Comparison of ENCODE assay signal across 11 cellular contexts in genomic region chr13:46728777-46729176, GRCh38.
DNase-seq lines count a peak whose midpoint lies in the region; ATAC-seq, FAIRE-seq and TF ChIP-seq lines count a peak whose summit lies in the region.
"Had no signal": no experiment of that assay in that cellular context is flagged by ENCODE, and none has a peak within 500 bp of the region (broad histone marks: within the 10 kb centered on the region; RNA-seq: fewer than 3 reads in every experiment).

No MANE protein-coding gene starts in this region.

- H3K9me3 ChIP-seq in mucosa of descending colon: no peaks in the 10 kb centered on the region
- no peaks in the 10 kb centered on the region for H3K9me3 ChIP-seq in MG63
- H3K9me3 ChIP-seq: right atrium auricular region, thoracic aorta had no signal

- no peaks in the 10 kb centered on the region for H3K27me3 ChIP-seq in MG63
- H3K27me3 ChIP-seq: right atrium auricular region had no signal

- TF ChIP-seq CTCF in D721Med (IDR thresholded peaks at IDR 0.05; ENCODE audit: insufficient read depth, missing control alignments) (peak; percentile 20), mucosa of descending colon (IDR thresholded peaks at IDR 0.05) (no peak), progenitor cell of endocrine pancreas (IDR thresholded peaks at IDR 0.05; ENCODE audit: unreplicated experiment) (no peak)

- no peak for FAIRE-seq in D721Med (lab: Jason Lieb, UNC)

- no peak overlapping the region for H3K27ac Mint-ChIP-seq in progenitor cell of endocrine pancreas

- H3K9me3 Mint-ChIP-seq in progenitor cell of endocrine pancreas (ENCODE audit: low read depth): no peaks in the 10 kb centered on the region

- no peaks in the 10 kb centered on the region for H3K4me1 ChIP-seq in mucosa of descending colon (ENCODE audit: low read depth)
- H3K4me1 ChIP-seq: right atrium auricular region had no signal

- DNase-seq in D721Med (ENCODE audit: insufficient read length, low spot score) (no peak), SK-MEL-5 (ENCODE audit: low read depth, low spot score) (peak; percentile 71), iris pigment epithelial cell (ENCODE audit: low read depth) (peak; percentile 15), COR-L47 (lab: John Stamatoyannopoulos, UW) (no peak), mucosa of descending colon (no peak), progenitor cell of endocrine pancreas (ENCODE audit: low spot score, unreplicated experiment) (no peak), MG63 (no peak)

- intact Hi-C loops in mucosa of descending colon (cut with DNase I, micrococcal nuclease): no loop called here

- H3K4me3 ChIP-seq in mucosa of descending colon (no peak overlapping the region), MG63 (no peak overlapping the region)
- H3K4me3 ChIP-seq: right atrium auricular region, SK-N-MC, thoracic aorta had no signal

- no peaks in the 10 kb centered on the region for H3K27me3 Mint-ChIP-seq in progenitor cell of endocrine pancreas

- no peak overlapping the region for H3K4me3 Mint-ChIP-seq in progenitor cell of endocrine pancreas (ENCODE audit: low read depth)

- H3K36me3 Mint-ChIP-seq in progenitor cell of endocrine pancreas (ENCODE audit: insufficient read depth): peaks cover 44% of the 10 kb centered on the region

- H3K4me1 Mint-ChIP-seq in progenitor cell of endocrine pancreas (ENCODE audit: low read depth): no peaks in the 10 kb centered on the region

- H3K36me3 ChIP-seq in mucosa of descending colon (ENCODE audit: low read depth): no peaks in the 10 kb centered on the region
- H3K36me3 ChIP-seq in MG63: peaks cover 27% of the 10 kb centered on the region

- in situ Hi-C loops in SK-MEL-5 (cut with HindIII; ENCODE audit: low pct_unique_long_range_greater_than_20kb, low sequenced_read_pairs): no loop called here

- ATAC-seq in GM19351 (IDR thresholded peaks at IDR 0.05; ENCODE audit: unreplicated experiment) (peak; percentile 44), mucosa of descending colon (no peak)

Comparison
In these comparisons a context has a peak if more than half of its experiments do, and no peak if none do; other contexts are left out.
1. DNase-seq: peak in SK-MEL-5 (single experiment) and iris pigment epithelial cell (single experiment); none in D721Med (single experiment), COR-L47 (single experiment), mucosa of descending colon (0 of 3), progenitor cell of endocrine pancreas (single experiment) and MG63 (single experiment).